In genomic region chr2:142742301-142743214, GRCh38 we compare ENCODE assay signal across 12 cellular contexts.
DNase-seq lines count a peak whose midpoint lies in the region; ATAC-seq and TF ChIP-seq lines count a peak whose summit lies in the region.
"Had no signal": no experiment of that assay in that cellular context is flagged by ENCODE, and none has a peak within 500 bp of the region (broad histone marks: within the 10 kb centered on the region; RNA-seq: fewer than 3 reads in every experiment).

No MANE protein-coding gene starts in this region.

- peaks cover 2% of the 10 kb centered on the region for H3K4me1 Mint-ChIP-seq in activated CD4-positive, alpha-beta T cell treated with anti-CD3 and anti-CD28 coated beads for 36 hours
- H3K4me1 Mint-ChIP-seq: activated CD4-positive, alpha-beta memory T cell treated with anti-CD3 and anti-CD28 coated beads, Interleukin-2, amount 10 ng/mL, durations not matched to agents 7 days and 5 days had no signal

- CTCF ChIA-PET in activated CD4-positive, alpha-beta T cell treated with anti-CD3 and anti-CD28 coated beads for 36 hours (lab: Charles Lee): no interaction called here

- TF ChIP-seq CTCF in epithelial cell of esophagus (IDR thresholded peaks at IDR 0.05; ENCODE audit: insufficient read depth, low read depth, low read length, missing control alignments): no peak

- H3K36me3 Mint-ChIP-seq in activated CD4-positive, alpha-beta T cell treated with anti-CD3 and anti-CD28 coated beads for 36 hours (ENCODE audit: low read depth): no peaks in the 10 kb centered on the region
- H3K36me3 Mint-ChIP-seq: activated naive CD8-positive, alpha-beta T cell had no signal

- POLR2A ChIA-PET in activated CD4-positive, alpha-beta T cell treated with anti-CD3 and anti-CD28 coated beads for 36 hours (lab: Charles Lee): no interaction called here

- no peaks in the 10 kb centered on the region for H3K27me3 Mint-ChIP-seq in activated CD4-positive, alpha-beta T cell treated with anti-CD3 and anti-CD28 coated beads for 36 hours
- H3K27me3 Mint-ChIP-seq: activated CD4-positive, alpha-beta memory T cell treated with anti-CD3 and anti-CD28 coated beads, Interleukin-2, amount 10 ng/mL, durations not matched to agents 7 days and 5 days; activated naive CD8-positive, alpha-beta T cell had no signal

- H3K4me3 Mint-ChIP-seq in activated CD4-positive, alpha-beta T cell treated with anti-CD3 and anti-CD28 coated beads for 36 hours: no peak overlapping the region
- H3K4me3 Mint-ChIP-seq: activated CD4-positive, alpha-beta memory T cell treated with anti-CD3 and anti-CD28 coated beads, Interleukin-2, amount 10 ng/mL, durations not matched to agents 7 days and 5 days; activated naive CD8-positive, alpha-beta T cell had no signal

- H3K9me3 Mint-ChIP-seq in activated CD4-positive, alpha-beta T cell treated with anti-CD3 and anti-CD28 coated beads for 36 hours (ENCODE audit: low read depth): no peaks in the 10 kb centered on the region

- H3K4me3 ChIP-seq in epithelial cell of esophagus (ENCODE audit: low read length): no peak overlapping the region

- H3K27ac Mint-ChIP-seq in activated CD4-positive, alpha-beta T cell treated with anti-CD3 and anti-CD28 coated beads for 36 hours: no peak overlapping the region
- H3K27ac Mint-ChIP-seq: activated CD4-positive, alpha-beta memory T cell treated with anti-CD3 and anti-CD28 coated beads, Interleukin-2, amount 10 ng/mL, durations not matched to agents 7 days and 5 days; activated naive CD8-positive, alpha-beta T cell had no signal

- no peak for DNase-seq in activated CD4-positive, alpha-beta T cell treated with anti-CD3 and anti-CD28 coated beads for 36 hours
- DNase-seq in activated CD4-positive, alpha-beta T cell treated with anti-CD3 and anti-CD28 coated beads for 48 hours: no peak
- DNase-seq in epithelial cell of esophagus (ENCODE audit: low read depth) (peak; percentile 63), superior temporal gyrus (ENCODE audit: extremely low spot score) (peak; percentile 34), ecto neural progenitor cell (ENCODE audit: low spot score) (no peak), NCI-H345 (lab: John Stamatoyannopoulos, UW) (no peak), NCI-H1417 (lab: John Stamatoyannopoulos, UW) (no peak)
- DNase-seq: ACHN; activated CD4-positive, alpha-beta memory T cell treated with anti-CD3 and anti-CD28 coated beads, Interleukin-2, amount 10 ng/mL, durations not matched to agents 7 days and 5 days; small intestine had no signal

- intact Hi-C loops in activated CD4-positive, alpha-beta T cell treated with anti-CD3 and anti-CD28 coated beads for 36 hours (cut with DNase I, micrococcal nuclease): no loop called here

- peak; percentile 23 for ATAC-seq in activated CD4-positive, alpha-beta T cell treated with anti-CD3 and anti-CD28 coated beads for 36 hours
- peak; percentile 6 for ATAC-seq in HG03442 (IDR thresholded peaks at IDR 0.05; ENCODE audit: unreplicated experiment)

Comparison
In these comparisons a context has a peak if more than half of its experiments do, and no peak if none do; other contexts are left out.
1. DNase-seq: peak in epithelial cell of esophagus (single experiment) and superior temporal gyrus (single experiment); none in activated CD4-positive, alpha-beta T cell treated with anti-CD3 and anti-CD28 coated beads for 36 hours (single experiment), activated CD4-positive, alpha-beta T cell treated with anti-CD3 and anti-CD28 coated beads for 48 hours (single experiment), ecto neural progenitor cell (single experiment), NCI-H345 (single experiment) and NCI-H1417 (0 of 3).